Comparison of ENCODE assay signal across 1 cellular context in the genomic region with DNA sequence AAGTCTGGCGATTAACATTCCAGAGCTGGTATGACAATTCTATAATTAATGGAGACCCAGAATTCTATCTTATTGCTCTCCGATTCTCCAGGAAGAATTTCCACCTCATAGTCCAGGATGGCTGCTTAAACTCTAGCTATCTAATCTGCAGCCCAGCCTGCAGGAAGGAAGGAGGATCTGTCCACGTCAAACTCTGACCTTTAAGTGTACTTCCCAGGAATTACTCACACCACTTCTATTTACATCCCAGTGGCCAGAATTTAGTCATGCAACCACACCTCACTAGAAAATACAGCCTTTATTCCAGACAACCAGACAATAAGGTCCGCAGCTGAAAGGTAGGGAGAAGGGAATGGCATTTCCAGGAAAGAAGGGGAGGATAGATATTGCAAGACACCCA.
TF ChIP-seq lines count a peak whose summit lies in the region.

No MANE protein-coding gene starts in this region.

TF ChIP-seq in HepG2, 621 proteins besides CTCF, POLR2A, EP300 and RAD21 (continued from another document and continues in another):
- TF ChIP-seq ZNF414 (CRISPR knock-in tag; IDR thresholded peaks at IDR 0.05), result no peak
- TF ChIP-seq MAFG (CRISPR knock-in tag; IDR thresholded peaks at IDR 0.05), result no peak
- no peak for TF ChIP-seq ZNF777 (CRISPR knock-in tag; IDR thresholded peaks at IDR 0.05)
- no peak for TF ChIP-seq ARNTL (CRISPR knock-in tag; IDR thresholded peaks at IDR 0.05)
- TF ChIP-seq, protein P1, sequence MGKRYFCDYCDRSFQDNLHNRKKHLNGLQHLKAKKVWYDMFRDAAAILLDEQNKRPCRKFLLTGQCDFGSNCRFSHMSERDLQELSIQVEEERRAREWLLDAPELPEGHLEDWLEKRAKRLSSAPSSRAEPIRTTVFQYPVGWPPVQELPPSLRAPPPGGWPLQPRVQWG (CRISPR knock-in tag; IDR thresholded peaks at IDR 0.05; ENCODE audit: borderline replicate concordance, low read depth), result no peak
- TF ChIP-seq, protein P2, sequence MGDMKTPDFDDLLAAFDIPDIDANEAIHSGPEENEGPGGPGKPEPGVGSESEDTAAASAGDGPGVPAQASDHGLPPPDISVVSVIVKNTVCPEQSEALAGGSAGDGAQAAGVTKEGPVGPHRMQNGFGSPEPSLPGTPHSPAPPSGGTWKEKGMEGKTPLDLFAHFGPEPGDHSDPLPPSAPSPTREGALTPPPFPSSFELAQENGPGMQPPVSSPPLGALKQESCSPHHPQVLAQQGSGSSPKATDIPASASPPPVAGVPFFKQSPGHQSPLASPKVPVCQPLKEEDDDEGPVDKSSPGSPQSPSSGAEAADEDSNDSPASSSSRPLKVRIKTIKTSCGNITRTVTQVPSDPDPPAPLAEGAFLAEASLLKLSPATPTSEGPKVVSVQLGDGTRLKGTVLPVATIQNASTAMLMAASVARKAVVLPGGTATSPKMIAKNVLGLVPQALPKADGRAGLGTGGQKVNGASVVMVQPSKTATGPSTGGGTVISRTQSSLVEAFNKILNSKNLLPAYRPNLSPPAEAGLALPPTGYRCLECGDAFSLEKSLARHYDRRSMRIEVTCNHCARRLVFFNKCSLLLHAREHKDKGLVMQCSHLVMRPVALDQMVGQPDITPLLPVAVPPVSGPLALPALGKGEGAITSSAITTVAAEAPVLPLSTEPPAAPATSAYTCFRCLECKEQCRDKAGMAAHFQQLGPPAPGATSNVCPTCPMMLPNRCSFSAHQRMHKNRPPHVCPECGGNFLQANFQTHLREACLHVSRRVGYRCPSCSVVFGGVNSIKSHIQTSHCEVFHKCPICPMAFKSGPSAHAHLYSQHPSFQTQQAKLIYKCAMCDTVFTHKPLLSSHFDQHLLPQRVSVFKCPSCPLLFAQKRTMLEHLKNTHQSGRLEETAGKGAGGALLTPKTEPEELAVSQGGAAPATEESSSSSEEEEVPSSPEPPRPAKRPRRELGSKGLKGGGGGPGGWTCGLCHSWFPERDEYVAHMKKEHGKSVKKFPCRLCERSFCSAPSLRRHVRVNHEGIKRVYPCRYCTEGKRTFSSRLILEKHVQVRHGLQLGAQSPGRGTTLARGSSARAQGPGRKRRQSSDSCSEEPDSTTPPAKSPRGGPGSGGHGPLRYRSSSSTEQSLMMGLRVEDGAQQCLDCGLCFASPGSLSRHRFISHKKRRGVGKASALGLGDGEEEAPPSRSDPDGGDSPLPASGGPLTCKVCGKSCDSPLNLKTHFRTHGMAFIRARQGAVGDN (CRISPR knock-in tag; IDR thresholded peaks at IDR 0.05), result no peak
- TF ChIP-seq DPF2 (CRISPR knock-in tag; IDR thresholded peaks at IDR 0.05; ENCODE audit: borderline replicate concordance, low read depth), result no peak
- TF ChIP-seq, protein P3, sequence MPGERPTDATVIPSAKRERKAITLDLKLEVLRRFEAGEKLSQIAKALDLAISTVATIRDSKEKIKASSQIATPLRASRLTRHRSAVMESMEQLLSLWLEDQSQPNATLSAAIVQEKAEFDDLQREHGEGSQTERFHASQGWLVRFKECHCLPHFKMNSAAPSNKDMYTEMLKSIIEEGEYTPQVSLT (CRISPR knock-in tag; IDR thresholded peaks at IDR 0.05; ENCODE audit: borderline replicate concordance, low read depth), result no peak
- TF ChIP-seq, protein P4, sequence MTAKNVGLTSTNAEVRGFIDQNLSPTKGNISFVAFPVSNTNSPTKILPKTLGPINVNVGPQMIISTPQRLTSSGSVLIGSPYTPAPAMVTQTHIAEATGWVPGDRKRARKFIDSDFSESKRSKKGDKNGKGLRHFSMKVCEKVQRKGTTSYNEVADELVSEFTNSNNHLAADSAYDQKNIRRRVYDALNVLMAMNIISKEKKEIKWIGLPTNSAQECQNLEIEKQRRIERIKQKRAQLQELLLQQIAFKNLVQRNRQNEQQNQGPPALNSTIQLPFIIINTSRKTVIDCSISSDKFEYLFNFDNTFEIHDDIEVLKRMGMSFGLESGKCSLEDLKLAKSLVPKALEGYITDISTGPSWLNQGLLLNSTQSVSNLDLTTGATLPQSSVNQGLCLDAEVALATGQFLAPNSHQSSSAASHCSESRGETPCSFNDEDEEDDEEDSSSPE (CRISPR knock-in tag; IDR thresholded peaks at IDR 0.05), result no peak
- no peak for TF ChIP-seq KMT2B (CRISPR knock-in tag; IDR thresholded peaks at IDR 0.05)
- no peak for TF ChIP-seq ZFP62 (CRISPR knock-in tag; IDR thresholded peaks at IDR 0.05)
- no peak for TF ChIP-seq SOX13 (IDR thresholded peaks at IDR 0.05)
- peak in 1 of 2 experiments; percentile 38; a peak in 1 of 4 replicates for TF ChIP-seq SOX13 (CRISPR knock-in tag; conservative IDR thresholded peaks at IDR 0.05 in 1 of 2, IDR thresholded peaks at IDR 0.05 in 1 of 2)
- TF ChIP-seq SALL2 (CRISPR knock-in tag; IDR thresholded peaks at IDR 0.05), result no peak
- TF ChIP-seq ZFP82 (CRISPR knock-in tag; IDR thresholded peaks at IDR 0.05; ENCODE audit: borderline replicate concordance), result no peak
- TF ChIP-seq ZNF263 (CRISPR knock-in tag; IDR thresholded peaks at IDR 0.05), result no peak
- TF ChIP-seq PHF21A (CRISPR knock-in tag; IDR thresholded peaks at IDR 0.05), result 0 out of 2 replicates have a peak, but pooled peaks have one; percentile 8
- no peak for TF ChIP-seq GATAD1 (CRISPR knock-in tag; IDR thresholded peaks at IDR 0.05)
- TF ChIP-seq, protein P5, sequence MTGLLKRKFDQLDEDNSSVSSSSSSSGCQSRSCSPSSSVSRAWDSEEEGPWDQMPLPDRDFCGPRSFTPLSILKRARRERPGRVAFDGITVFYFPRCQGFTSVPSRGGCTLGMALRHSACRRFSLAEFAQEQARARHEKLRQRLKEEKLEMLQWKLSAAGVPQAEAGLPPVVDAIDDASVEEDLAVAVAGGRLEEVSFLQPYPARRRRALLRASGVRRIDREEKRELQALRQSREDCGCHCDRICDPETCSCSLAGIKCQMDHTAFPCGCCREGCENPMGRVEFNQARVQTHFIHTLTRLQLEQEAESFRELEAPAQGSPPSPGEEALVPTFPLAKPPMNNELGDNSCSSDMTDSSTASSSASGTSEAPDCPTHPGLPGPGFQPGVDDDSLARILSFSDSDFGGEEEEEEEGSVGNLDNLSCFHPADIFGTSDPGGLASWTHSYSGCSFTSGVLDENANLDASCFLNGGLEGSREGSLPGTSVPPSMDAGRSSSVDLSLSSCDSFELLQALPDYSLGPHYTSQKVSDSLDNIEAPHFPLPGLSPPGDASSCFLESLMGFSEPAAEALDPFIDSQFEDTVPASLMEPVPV (CRISPR knock-in tag; IDR thresholded peaks at IDR 0.05), result no peak
- no peak for TF ChIP-seq SMARCE1 (IDR thresholded peaks at IDR 0.05; ENCODE audit: borderline replicate concordance)
- no peak for TF ChIP-seq YEATS4 (CRISPR knock-in tag; IDR thresholded peaks at IDR 0.05; ENCODE audit: borderline replicate concordance)
- TF ChIP-seq SP1 (IDR thresholded peaks at IDR 0.05), result no peak
- TF ChIP-seq SP1 (CRISPR knock-in tag; IDR thresholded peaks at IDR 0.05), result no peak
- peak; percentile 25; the same call in 1 of the 2 replicates for TF ChIP-seq HMG20A (CRISPR knock-in tag; IDR thresholded peaks at IDR 0.05; ENCODE audit: borderline replicate concordance)
- TF ChIP-seq ZNF530 (CRISPR knock-in tag; IDR thresholded peaks at IDR 0.05; ENCODE audit: low read depth), result no peak
- no peak for TF ChIP-seq THYN1 (CRISPR knock-in tag; IDR thresholded peaks at IDR 0.05; ENCODE audit: borderline replicate concordance, low read depth)
- no peak for TF ChIP-seq PHF5A (CRISPR knock-in tag; IDR thresholded peaks at IDR 0.05; ENCODE audit: low read depth, unreplicated experiment)
- TF ChIP-seq SOX6 (IDR thresholded peaks at IDR 0.05), result no peak
- TF ChIP-seq SOX6 (CRISPR knock-in tag; IDR thresholded peaks at IDR 0.05), result no peak
- TF ChIP-seq, protein P6, sequence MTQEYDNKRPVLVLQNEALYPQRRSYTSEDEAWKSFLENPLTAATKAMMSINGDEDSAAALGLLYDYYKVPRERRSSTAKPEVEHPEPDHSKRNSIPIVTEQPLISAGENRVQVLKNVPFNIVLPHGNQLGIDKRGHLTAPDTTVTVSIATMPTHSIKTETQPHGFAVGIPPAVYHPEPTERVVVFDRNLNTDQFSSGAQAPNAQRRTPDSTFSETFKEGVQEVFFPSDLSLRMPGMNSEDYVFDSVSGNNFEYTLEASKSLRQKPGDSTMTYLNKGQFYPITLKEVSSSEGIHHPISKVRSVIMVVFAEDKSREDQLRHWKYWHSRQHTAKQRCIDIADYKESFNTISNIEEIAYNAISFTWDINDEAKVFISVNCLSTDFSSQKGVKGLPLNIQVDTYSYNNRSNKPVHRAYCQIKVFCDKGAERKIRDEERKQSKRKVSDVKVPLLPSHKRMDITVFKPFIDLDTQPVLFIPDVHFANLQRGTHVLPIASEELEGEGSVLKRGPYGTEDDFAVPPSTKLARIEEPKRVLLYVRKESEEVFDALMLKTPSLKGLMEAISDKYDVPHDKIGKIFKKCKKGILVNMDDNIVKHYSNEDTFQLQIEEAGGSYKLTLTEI (CRISPR knock-in tag; conservative IDR thresholded peaks at IDR 0.05), result no peak
- TF ChIP-seq YEATS2 (CRISPR knock-in tag; IDR thresholded peaks at IDR 0.05; ENCODE audit: borderline replicate concordance), result peak; percentile 41; the same call in 1 of the 2 replicates
- TF ChIP-seq GABPA (IDR thresholded peaks at IDR 0.05; ENCODE audit: low read depth, low read length), result no peak
- TF ChIP-seq GABPA (CRISPR knock-in tag; IDR thresholded peaks at IDR 0.05; ENCODE audit: low read depth), result peak; percentile 47; the same call in 1 of the 2 replicates
- TF ChIP-seq JDP2 (CRISPR knock-in tag; IDR thresholded peaks at IDR 0.05; ENCODE audit: borderline replicate concordance), result no peak
- no peak for TF ChIP-seq ISX (CRISPR knock-in tag; conservative IDR thresholded peaks at IDR 0.05)
- TF ChIP-seq PAXIP1 (CRISPR knock-in tag; conservative IDR thresholded peaks at IDR 0.05), result peak; percentile 11; the same call in 1 of the 2 replicates
- no peak for TF ChIP-seq DR1 (CRISPR knock-in tag; IDR thresholded peaks at IDR 0.05)
- TF ChIP-seq PATZ1 (CRISPR knock-in tag; IDR thresholded peaks at IDR 0.05), result no peak
- no peak for TF ChIP-seq ZIK1 (CRISPR knock-in tag; IDR thresholded peaks at IDR 0.05; ENCODE audit: borderline replicate concordance, low read depth)
- no peak for TF ChIP-seq MAX (IDR thresholded peaks at IDR 0.05)
- TF ChIP-seq ZKSCAN5 (CRISPR knock-in tag; IDR thresholded peaks at IDR 0.05), result no peak
- TF ChIP-seq GPN1 (CRISPR knock-in tag; IDR thresholded peaks at IDR 0.05; ENCODE audit: borderline replicate concordance), result no peak
- TF ChIP-seq ATF1 (CRISPR knock-in tag; IDR thresholded peaks at IDR 0.05), result peak; percentile 43; the same call in 1 of the 2 replicates
- TF ChIP-seq PCBP1 (IDR thresholded peaks at IDR 0.05; ENCODE audit: borderline replicate concordance, low read depth, low read length), result no peak
- no peak for TF ChIP-seq MAZ (IDR thresholded peaks at IDR 0.05; ENCODE audit: borderline replicate concordance, low read depth, low read length)
- no peak for TF ChIP-seq MAZ (CRISPR knock-in tag; IDR thresholded peaks at IDR 0.05; ENCODE audit: low read depth)
- TF ChIP-seq, protein P7, sequence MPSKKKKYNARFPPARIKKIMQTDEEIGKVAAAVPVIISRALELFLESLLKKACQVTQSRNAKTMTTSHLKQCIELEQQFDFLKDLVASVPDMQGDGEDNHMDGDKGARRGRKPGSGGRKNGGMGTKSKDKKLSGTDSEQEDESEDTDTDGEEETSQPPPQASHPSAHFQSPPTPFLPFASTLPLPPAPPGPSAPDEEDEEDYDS (CRISPR knock-in tag; IDR thresholded peaks at IDR 0.05), result no peak
- TF ChIP-seq ESRRA (CRISPR knock-in tag; IDR thresholded peaks at IDR 0.05; ENCODE audit: low read depth), result no peak
- no peak for TF ChIP-seq PLRG1 (conservative IDR thresholded peaks at IDR 0.05)
